In the genomic region with DNA sequence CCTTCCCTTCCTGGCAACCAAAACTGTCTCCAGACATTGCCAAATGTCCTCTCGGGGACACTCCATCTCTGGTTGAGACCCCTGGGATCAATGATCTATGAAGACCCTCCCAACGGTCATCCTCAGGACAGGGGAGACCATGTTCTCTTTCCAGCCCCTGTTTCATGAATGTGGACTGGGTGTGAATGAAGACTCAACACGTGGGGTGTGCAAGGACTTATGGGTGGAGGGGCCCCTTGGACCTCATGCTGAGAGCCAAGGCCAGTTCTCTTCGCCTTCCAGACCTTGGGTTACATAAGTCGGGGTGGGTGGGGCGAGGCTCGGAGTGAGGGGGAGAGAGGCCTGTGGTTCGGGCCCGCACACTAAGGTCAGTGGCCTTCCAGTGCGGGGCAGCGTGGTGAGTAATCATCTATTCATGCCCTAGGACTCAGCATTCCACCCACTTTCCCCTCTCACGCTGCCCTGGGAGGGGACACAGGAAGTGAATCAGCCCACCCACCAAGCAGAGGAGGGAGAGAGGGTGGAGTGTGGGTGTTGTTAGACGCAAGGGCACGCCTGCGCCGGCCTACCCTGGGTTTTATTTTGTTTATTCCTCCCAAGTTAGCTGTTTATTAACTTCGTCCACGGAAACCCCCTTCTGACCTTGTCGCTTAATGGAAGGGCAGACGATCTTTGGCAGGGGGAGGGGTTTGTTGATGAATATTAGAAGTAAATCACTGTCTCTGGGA, we compare ENCODE assay signal across 1 cellular context.
A peak's percentile ranks its signal among the peaks of the same experiment; 100 is the strongest.
TF ChIP-seq lines count a peak whose summit lies in the region.

No MANE protein-coding gene starts in this region.

TF ChIP-seq in K562, 482 proteins besides CTCF, POLR2A, EP300 and RAD21 (continues in another document):
- TF ChIP-seq, protein P1, sequence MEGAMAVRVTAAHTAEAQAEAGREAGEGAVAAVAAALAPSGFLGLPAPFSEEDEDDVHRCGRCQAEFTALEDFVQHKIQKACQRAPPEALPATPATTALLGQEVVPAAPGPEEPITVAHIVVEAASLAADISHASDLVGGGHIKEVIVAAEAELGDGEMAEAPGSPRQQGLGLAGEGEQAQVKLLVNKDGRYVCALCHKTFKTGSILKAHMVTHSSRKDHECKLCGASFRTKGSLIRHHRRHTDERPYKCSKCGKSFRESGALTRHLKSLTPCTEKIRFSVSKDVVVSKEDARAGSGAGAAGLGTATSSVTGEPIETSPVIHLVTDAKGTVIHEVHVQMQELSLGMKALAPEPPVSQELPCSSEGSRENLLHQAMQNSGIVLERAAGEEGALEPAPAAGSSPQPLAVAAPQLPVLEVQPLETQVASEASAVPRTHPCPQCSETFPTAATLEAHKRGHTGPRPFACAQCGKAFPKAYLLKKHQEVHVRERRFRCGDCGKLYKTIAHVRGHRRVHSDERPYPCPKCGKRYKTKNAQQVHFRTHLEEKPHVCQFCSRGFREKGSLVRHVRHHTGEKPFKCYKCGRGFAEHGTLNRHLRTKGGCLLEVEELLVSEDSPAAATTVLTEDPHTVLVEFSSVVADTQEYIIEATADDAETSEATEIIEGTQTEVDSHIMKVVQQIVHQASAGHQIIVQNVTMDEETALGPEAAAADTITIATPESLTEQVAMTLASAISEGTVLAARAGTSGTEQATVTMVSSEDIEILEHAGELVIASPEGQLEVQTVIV (CRISPR knock-in tag; IDR thresholded peaks at IDR 0.05; ENCODE audit: borderline replicate concordance) = no peak
- no peak for TF ChIP-seq U2AF1 (optimal IDR thresholded peaks at IDR 0.05; ENCODE audit: low read depth, low read length)
- no peak for TF ChIP-seq KDM4B (IDR thresholded peaks at IDR 0.05; ENCODE audit: borderline replicate concordance in 2 of 2, low read depth in 1 of 2)
- TF ChIP-seq USF1 (CRISPR knock-in tag; IDR thresholded peaks at IDR 0.05) = no peak
- no peak for TF ChIP-seq ZNF140 (CRISPR knock-in tag; IDR thresholded peaks at IDR 0.05)
- no peak for TF ChIP-seq MCM3 (IDR thresholded peaks at IDR 0.05)
- TF ChIP-seq ZNF146 (CRISPR knock-in tag; IDR thresholded peaks at IDR 0.05; ENCODE audit: unreplicated experiment) = no peak
- no peak for TF ChIP-seq KLF1 (tag; IDR thresholded peaks at IDR 0.05)
- TF ChIP-seq RAD51 (IDR thresholded peaks at IDR 0.05; ENCODE audit: borderline replicate concordance, low read depth) = no peak
- TF ChIP-seq HNRNPL (IDR thresholded peaks at IDR 0.05; ENCODE audit: low read depth, low read length) = no peak
- TF ChIP-seq CBFB (CRISPR knock-in tag; IDR thresholded peaks at IDR 0.05) = no peak
- TF ChIP-seq NCOA6 (IDR thresholded peaks at IDR 0.05) = no peak
- no peak for TF ChIP-seq SMAD4 (CRISPR knock-in tag; conservative IDR thresholded peaks at IDR 0.05)
- TF ChIP-seq USF2 (CRISPR knock-in tag; IDR thresholded peaks at IDR 0.05) = peak; percentile 13; the same call in 1 of the 2 replicates
- no peak for TF ChIP-seq NCOA1 (IDR thresholded peaks at IDR 0.05; ENCODE audit: low read depth)
- no peak for TF ChIP-seq ZNF253 (CRISPR knock-in tag; conservative IDR thresholded peaks at IDR 0.05)
- TF ChIP-seq ZKSCAN8 (CRISPR knock-in tag; IDR thresholded peaks at IDR 0.05) = no peak
- TF ChIP-seq POLR2G (IDR thresholded peaks at IDR 0.05; ENCODE audit: low read depth, low read length) = no peak
- TF ChIP-seq PHB (CRISPR knock-in tag; IDR thresholded peaks at IDR 0.05) = no peak
- no peak for TF ChIP-seq ZNF12 (CRISPR knock-in tag; IDR thresholded peaks at IDR 0.05)
- no peak for TF ChIP-seq RBM34 (IDR thresholded peaks at IDR 0.05; ENCODE audit: borderline replicate concordance, insufficient read depth, low read length)
- TF ChIP-seq ARID1B (IDR thresholded peaks at IDR 0.05) = 0 out of 2 replicates have a peak, but pooled peaks have one; percentile 23
- no peak for TF ChIP-seq CAMTA2 (CRISPR knock-in tag; conservative IDR thresholded peaks at IDR 0.05)
- no peak for TF ChIP-seq ETS1 (conservative IDR thresholded peaks at IDR 0.05; ENCODE audit: control insufficient read depth, low read depth, low read length)
- TF ChIP-seq KLF16 (IDR thresholded peaks at IDR 0.05) = no peak
- TF ChIP-seq ZKSCAN3 (CRISPR knock-in tag; IDR thresholded peaks at IDR 0.05) = no peak
- no peak for TF ChIP-seq SUPT5H (IDR thresholded peaks at IDR 0.05)
- no peak for TF ChIP-seq ELK3 (CRISPR knock-in tag; IDR thresholded peaks at IDR 0.05)
- peak; percentile 49; the same call in 1 of the 2 replicates for TF ChIP-seq ZBTB7A (IDR thresholded peaks at IDR 0.05; ENCODE audit: borderline replicate concordance, control insufficient read depth, low read depth, low read length)
- 0 out of 2 replicates have a peak, but pooled peaks have one; percentile 46 for TF ChIP-seq DPF2 (IDR thresholded peaks at IDR 0.05)
- no peak for TF ChIP-seq MIER1 (IDR thresholded peaks at IDR 0.05; ENCODE audit: low read depth)
- peak; percentile 32; the same call in 1 of the 2 replicates for TF ChIP-seq JUN (IDR thresholded peaks at IDR 0.05; ENCODE audit: borderline replicate concordance, low read depth, low read length)
- no peak for TF ChIP-seq JUN (CRISPR knock-in tag; IDR thresholded peaks at IDR 0.05; ENCODE audit: borderline replicate concordance)
- TF ChIP-seq ZBTB1 (CRISPR knock-in tag; IDR thresholded peaks at IDR 0.05; ENCODE audit: borderline replicate concordance, low read depth) = peak; percentile 90
- TF ChIP-seq C11orf30 (IDR thresholded peaks at IDR 0.05; ENCODE audit: low read depth) = no peak
- no peak for TF ChIP-seq BRCA1 (IDR thresholded peaks at IDR 0.05)
- TF ChIP-seq BRCA1 (CRISPR knock-in tag; IDR thresholded peaks at IDR 0.05) = no peak
- TF ChIP-seq LCOR (CRISPR knock-in tag; IDR thresholded peaks at IDR 0.05) = no peak
- TF ChIP-seq STAT5B (CRISPR knock-in tag; IDR thresholded peaks at IDR 0.05) = no peak
- peak; percentile 87 for TF ChIP-seq FOSL1 (tag; conservative IDR thresholded peaks at IDR 0.05)
- no peak for TF ChIP-seq POU5F1 (IDR thresholded peaks at IDR 0.05; ENCODE audit: borderline replicate concordance, low read depth, low read length, partially characterized antibody)
- TF ChIP-seq, protein P2, sequence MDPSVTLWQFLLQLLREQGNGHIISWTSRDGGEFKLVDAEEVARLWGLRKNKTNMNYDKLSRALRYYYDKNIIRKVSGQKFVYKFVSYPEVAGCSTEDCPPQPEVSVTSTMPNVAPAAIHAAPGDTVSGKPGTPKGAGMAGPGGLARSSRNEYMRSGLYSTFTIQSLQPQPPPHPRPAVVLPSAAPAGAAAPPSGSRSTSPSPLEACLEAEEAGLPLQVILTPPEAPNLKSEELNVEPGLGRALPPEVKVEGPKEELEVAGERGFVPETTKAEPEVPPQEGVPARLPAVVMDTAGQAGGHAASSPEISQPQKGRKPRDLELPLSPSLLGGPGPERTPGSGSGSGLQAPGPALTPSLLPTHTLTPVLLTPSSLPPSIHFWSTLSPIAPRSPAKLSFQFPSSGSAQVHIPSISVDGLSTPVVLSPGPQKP (CRISPR knock-in tag; IDR thresholded peaks at IDR 0.05) = no peak
- TF ChIP-seq SMARCC2 (IDR thresholded peaks at IDR 0.05; ENCODE audit: low read depth) = no peak
- no peak for TF ChIP-seq ZNF511 (CRISPR knock-in tag; IDR thresholded peaks at IDR 0.05)
- no peak for TF ChIP-seq THRA (IDR thresholded peaks at IDR 0.05)
- TF ChIP-seq EWSR1 (IDR thresholded peaks at IDR 0.05; ENCODE audit: borderline replicate concordance, low read depth, partially characterized antibody) = no peak
- TF ChIP-seq SP1 (CRISPR knock-in tag; IDR thresholded peaks at IDR 0.05) = no peak
- TF ChIP-seq, protein P3, sequence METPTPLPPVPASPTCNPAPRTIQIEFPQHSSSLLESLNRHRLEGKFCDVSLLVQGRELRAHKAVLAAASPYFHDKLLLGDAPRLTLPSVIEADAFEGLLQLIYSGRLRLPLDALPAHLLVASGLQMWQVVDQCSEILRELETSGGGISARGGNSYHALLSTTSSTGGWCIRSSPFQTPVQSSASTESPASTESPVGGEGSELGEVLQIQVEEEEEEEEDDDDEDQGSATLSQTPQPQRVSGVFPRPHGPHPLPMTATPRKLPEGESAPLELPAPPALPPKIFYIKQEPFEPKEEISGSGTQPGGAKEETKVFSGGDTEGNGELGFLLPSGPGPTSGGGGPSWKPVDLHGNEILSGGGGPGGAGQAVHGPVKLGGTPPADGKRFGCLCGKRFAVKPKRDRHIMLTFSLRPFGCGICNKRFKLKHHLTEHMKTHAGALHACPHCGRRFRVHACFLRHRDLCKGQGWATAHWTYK (CRISPR knock-in tag; IDR thresholded peaks at IDR 0.05) = no peak
- TF ChIP-seq MEF2A (IDR thresholded peaks at IDR 0.05; ENCODE audit: control insufficient read depth, low read depth, low read length) = no peak
